Comparison of ENCODE assay signal across 10 cellular contexts in the genomic region with DNA sequence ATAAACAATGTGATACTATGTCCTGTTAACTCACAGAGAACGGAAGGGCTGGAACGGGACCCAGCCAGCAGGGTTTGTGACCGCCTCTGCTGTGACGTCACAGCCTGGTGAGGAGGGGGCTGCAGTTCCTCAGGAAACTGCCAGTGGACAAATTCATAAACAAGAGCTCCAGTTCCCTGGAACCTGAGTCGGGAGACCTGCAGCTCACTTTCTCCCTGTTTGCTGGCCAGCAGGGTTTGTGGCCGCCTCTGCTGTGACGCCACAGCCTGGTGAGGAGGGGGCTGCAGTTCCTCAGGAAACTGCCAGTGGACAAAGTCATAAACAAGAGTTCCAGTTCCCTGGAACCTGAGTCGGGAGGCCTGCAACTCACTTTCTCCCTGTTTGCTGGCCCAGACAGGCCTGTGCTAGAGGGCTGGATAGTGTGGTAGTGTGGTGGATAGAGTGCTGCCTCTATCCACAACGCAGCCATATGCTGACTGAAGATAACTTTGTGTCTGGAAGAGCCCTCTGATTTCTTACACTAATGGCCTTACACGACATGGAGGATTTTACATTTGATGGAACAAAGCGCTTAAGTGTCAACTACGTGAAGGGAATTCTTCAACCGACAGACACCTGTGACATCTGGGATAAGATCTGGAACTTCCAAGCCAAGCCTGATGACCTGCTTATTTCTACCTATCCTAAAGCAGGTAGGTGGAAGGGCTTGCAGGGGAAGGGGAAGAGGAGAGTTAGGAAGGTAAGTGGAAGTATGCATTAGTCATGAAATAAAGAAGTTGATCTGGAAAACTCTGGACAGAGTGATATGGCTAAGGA. TPM values are rescaled to one million over a fixed set of nuclear protein-coding genes. Genes with fewer than 3 reads are reported as not detected.
DNase-seq lines count a peak whose midpoint lies in the region; ATAC-seq and TF ChIP-seq lines count a peak whose summit lies in the region.
"Had no signal": no experiment of that assay in that cellular context is flagged by ENCODE, and none has a peak within 500 bp of the region (broad histone marks: within the 10 kb centered on the region; RNA-seq: fewer than 3 reads in every experiment).

A gene (plus strand): TSS at position 140 of the 816 bp plus-strand sequence. CDS start 384 bp downstream, at position 524.

- no peaks in the 10 kb centered on the region for H3K27me3 ChIP-seq in ovary

- peak within 1 kb of the TSS; percentile 30 to 92 for H3K27ac ChIP-seq in ovary

- in situ Hi-C loops in astrocyte of the cerebellum (cut with HindIII; ENCODE audit: low sequenced_read_pairs), result no loop called here

- peaks cover 12% of the 10 kb centered on the region for H3K4me1 ChIP-seq in ovary (ENCODE audit: insufficient read depth)

- peak; percentile 52 for TF ChIP-seq POLR2A in ovary (IDR thresholded peaks at IDR 0.05)

- intact Hi-C loops in ovary (cut with DNase I), result no loop called here

- H3K9me3 ChIP-seq in ovary, result no peaks in the 10 kb centered on the region

- DNase-seq in C1 segment of cervical spinal cord (lab: John Stamatoyannopoulos, UW) (peak in 9 of 14 donors; percentile 3 to 42 (median 19)), astrocyte of the cerebellum (ENCODE audit: low read depth) (no peak), hypothalamus (lab: John Stamatoyannopoulos, UW) (peak in 39 of 51 donors; percentile 1 to 65 (median 31)), ovary (peak; percentile 79 to 90 (median 86)), NCI-H2107 treated with DMSO at 0.1 percent for 48 hours (lab: John Stamatoyannopoulos, UW; ENCODE audit: unreplicated experiment) (no peak)
- DNase-seq: activated CD4-positive, alpha-beta T cell treated with anti-CD3 and anti-CD28 coated beads, Interleukin-2, amount 50 U/mL, for 48 hours; CD4-positive, CD25-positive, alpha-beta regulatory T cell had no signal

- 4 to 7% (median 4%) methylated on average over 13 of the region's 13 CpGs for WGBS in ovary, 3 donors

- ATAC-seq in HG03378 (IDR thresholded peaks at IDR 0.05; ENCODE audit: unreplicated experiment) (no peak), GM21717 (IDR thresholded peaks at IDR 0.05; ENCODE audit: unreplicated experiment) (no peak), HG03045 (IDR thresholded peaks at IDR 0.05; ENCODE audit: unreplicated experiment) (no peak)

- TF ChIP-seq CTCF in astrocyte of the cerebellum (IDR thresholded peaks at IDR 0.05; ENCODE audit: low read depth, low read length, missing control alignments) (no peak), ovary (IDR thresholded peaks at IDR 0.05) (no peak)

- H3K4me3 ChIP-seq in astrocyte of the cerebellum (ENCODE audit: low read depth, low read length) (peak within 1 kb of the TSS; percentile 6), ovary (peak within 1 kb of the TSS; percentile 34)

- TF ChIP-seq EP300 in ovary (IDR thresholded peaks at IDR 0.05), result no peak

- no peaks in the 10 kb centered on the region for H3K36me3 ChIP-seq in ovary

RNA-seq across cellular contexts. Expression of the gene that starts here (rescaled TPM):
- 10 to 100 TPM; 11.3 to 28.3 (median 14.5) TPM for total RNA-seq in ovary
- 10 to 100 TPM; 17.6 to 47.1 TPM for polyA plus RNA-seq in ovary
- polyA plus RNA-seq: CD4-positive, CD25-positive, alpha-beta regulatory T cell had no signal

Comparison
In these comparisons a context has a peak if more than half of its experiments do, and no peak if none do; other contexts are left out.
1. DNase-seq: peak in C1 segment of cervical spinal cord (9 of 14), hypothalamus (39 of 51) and ovary (5 of 5); none in astrocyte of the cerebellum (single experiment) and NCI-H2107 treated with DMSO at 0.1 percent for 48 hours (single experiment).